1 cellular context compared by ENCODE assay signal in genomic region chr9:112844771-112845542, GRCh38.
A peak's percentile ranks its signal among the peaks of the same experiment; 100 is the strongest.
TF ChIP-seq lines count a peak whose summit lies in the region.

No MANE protein-coding gene starts in this region.

TF ChIP-seq in K562, 482 proteins besides CTCF, POLR2A, EP300 and RAD21 (continued from another document and continues in another):
- TF ChIP-seq, protein P1, sequence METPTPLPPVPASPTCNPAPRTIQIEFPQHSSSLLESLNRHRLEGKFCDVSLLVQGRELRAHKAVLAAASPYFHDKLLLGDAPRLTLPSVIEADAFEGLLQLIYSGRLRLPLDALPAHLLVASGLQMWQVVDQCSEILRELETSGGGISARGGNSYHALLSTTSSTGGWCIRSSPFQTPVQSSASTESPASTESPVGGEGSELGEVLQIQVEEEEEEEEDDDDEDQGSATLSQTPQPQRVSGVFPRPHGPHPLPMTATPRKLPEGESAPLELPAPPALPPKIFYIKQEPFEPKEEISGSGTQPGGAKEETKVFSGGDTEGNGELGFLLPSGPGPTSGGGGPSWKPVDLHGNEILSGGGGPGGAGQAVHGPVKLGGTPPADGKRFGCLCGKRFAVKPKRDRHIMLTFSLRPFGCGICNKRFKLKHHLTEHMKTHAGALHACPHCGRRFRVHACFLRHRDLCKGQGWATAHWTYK (CRISPR knock-in tag; IDR thresholded peaks at IDR 0.05), result no peak
- no peak for TF ChIP-seq RREB1 (CRISPR knock-in tag; IDR thresholded peaks at IDR 0.05)
- no peak for TF ChIP-seq BRD9 (IDR thresholded peaks at IDR 0.05; ENCODE audit: low read depth, partially characterized antibody)
- no peak for TF ChIP-seq ZNF644 (tag; IDR thresholded peaks at IDR 0.05; ENCODE audit: low read depth)
- TF ChIP-seq ZNF79 (CRISPR knock-in tag; IDR thresholded peaks at IDR 0.05; ENCODE audit: low read depth), result no peak
- no peak for TF ChIP-seq ELF2 (CRISPR knock-in tag; IDR thresholded peaks at IDR 0.05)
- no peak for TF ChIP-seq PREB (CRISPR knock-in tag; IDR thresholded peaks at IDR 0.05)
- TF ChIP-seq PRPF4 (IDR thresholded peaks at IDR 0.05; ENCODE audit: insufficient read depth, low read depth, low read length, poor library complexity, severe bottlenecking), result no peak
- TF ChIP-seq THRB (CRISPR knock-in tag; conservative IDR thresholded peaks at IDR 0.05), result no peak
- TF ChIP-seq SMARCA4 (IDR thresholded peaks at IDR 0.05), result no peak
- no peak for TF ChIP-seq ZSCAN29 (IDR thresholded peaks at IDR 0.05)
- 0 out of 2 replicates have a peak, but pooled peaks have one; percentile 22 for TF ChIP-seq HCFC1 (IDR thresholded peaks at IDR 0.05; ENCODE audit: low read depth, low read length)
- TF ChIP-seq, protein P2, sequence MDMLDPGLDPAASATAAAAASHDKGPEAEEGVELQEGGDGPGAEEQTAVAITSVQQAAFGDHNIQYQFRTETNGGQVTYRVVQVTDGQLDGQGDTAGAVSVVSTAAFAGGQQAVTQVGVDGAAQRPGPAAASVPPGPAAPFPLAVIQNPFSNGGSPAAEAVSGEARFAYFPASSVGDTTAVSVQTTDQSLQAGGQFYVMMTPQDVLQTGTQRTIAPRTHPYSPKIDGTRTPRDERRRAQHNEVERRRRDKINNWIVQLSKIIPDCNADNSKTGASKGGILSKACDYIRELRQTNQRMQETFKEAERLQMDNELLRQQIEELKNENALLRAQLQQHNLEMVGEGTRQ (CRISPR knock-in tag; IDR thresholded peaks at IDR 0.05), result no peak
- TF ChIP-seq ZNF696 (CRISPR knock-in tag; conservative IDR thresholded peaks at IDR 0.05), result no peak
- TF ChIP-seq, protein P3, sequence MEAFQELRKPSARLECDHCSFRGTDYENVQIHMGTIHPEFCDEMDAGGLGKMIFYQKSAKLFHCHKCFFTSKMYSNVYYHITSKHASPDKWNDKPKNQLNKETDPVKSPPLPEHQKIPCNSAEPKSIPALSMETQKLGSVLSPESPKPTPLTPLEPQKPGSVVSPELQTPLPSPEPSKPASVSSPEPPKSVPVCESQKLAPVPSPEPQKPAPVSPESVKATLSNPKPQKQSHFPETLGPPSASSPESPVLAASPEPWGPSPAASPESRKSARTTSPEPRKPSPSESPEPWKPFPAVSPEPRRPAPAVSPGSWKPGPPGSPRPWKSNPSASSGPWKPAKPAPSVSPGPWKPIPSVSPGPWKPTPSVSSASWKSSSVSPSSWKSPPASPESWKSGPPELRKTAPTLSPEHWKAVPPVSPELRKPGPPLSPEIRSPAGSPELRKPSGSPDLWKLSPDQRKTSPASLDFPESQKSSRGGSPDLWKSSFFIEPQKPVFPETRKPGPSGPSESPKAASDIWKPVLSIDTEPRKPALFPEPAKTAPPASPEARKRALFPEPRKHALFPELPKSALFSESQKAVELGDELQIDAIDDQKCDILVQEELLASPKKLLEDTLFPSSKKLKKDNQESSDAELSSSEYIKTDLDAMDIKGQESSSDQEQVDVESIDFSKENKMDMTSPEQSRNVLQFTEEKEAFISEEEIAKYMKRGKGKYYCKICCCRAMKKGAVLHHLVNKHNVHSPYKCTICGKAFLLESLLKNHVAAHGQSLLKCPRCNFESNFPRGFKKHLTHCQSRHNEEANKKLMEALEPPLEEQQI (IDR thresholded peaks at IDR 0.05), result peak; percentile 79
- TF ChIP-seq CBX5 (IDR thresholded peaks at IDR 0.05; ENCODE audit: borderline replicate concordance, low read depth), result no peak
- TF ChIP-seq, protein P4, sequence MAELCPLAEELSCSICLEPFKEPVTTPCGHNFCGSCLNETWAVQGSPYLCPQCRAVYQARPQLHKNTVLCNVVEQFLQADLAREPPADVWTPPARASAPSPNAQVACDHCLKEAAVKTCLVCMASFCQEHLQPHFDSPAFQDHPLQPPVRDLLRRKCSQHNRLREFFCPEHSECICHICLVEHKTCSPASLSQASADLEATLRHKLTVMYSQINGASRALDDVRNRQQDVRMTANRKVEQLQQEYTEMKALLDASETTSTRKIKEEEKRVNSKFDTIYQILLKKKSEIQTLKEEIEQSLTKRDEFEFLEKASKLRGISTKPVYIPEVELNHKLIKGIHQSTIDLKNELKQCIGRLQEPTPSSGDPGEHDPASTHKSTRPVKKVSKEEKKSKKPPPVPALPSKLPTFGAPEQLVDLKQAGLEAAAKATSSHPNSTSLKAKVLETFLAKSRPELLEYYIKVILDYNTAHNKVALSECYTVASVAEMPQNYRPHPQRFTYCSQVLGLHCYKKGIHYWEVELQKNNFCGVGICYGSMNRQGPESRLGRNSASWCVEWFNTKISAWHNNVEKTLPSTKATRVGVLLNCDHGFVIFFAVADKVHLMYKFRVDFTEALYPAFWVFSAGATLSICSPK (IDR thresholded peaks at IDR 0.05; ENCODE audit: borderline replicate concordance), result no peak
- no peak for TF ChIP-seq SPI1 (IDR thresholded peaks at IDR 0.05; ENCODE audit: borderline replicate concordance, low read depth, low read length)
- TF ChIP-seq HMG20A (CRISPR knock-in tag; conservative IDR thresholded peaks at IDR 0.05), result no peak
- no peak for TF ChIP-seq TAF15 (IDR thresholded peaks at IDR 0.05; ENCODE audit: low read depth, low read length)
- no peak for TF ChIP-seq RBM22 (IDR thresholded peaks at IDR 0.05; ENCODE audit: low read depth, low read length, poor library complexity, severe bottlenecking)
- no peak for TF ChIP-seq IFI16 (CRISPR knock-in tag; IDR thresholded peaks at IDR 0.05)
- TF ChIP-seq ZNF23 (CRISPR knock-in tag; IDR thresholded peaks at IDR 0.05), result no peak
- no peak for TF ChIP-seq U2AF1 (optimal IDR thresholded peaks at IDR 0.05; ENCODE audit: low read depth, low read length)
- no peak for TF ChIP-seq NR1H2 (CRISPR knock-in tag; IDR thresholded peaks at IDR 0.05)
- no peak for TF ChIP-seq GATAD2A (IDR thresholded peaks at IDR 0.05)
- TF ChIP-seq, protein P5, sequence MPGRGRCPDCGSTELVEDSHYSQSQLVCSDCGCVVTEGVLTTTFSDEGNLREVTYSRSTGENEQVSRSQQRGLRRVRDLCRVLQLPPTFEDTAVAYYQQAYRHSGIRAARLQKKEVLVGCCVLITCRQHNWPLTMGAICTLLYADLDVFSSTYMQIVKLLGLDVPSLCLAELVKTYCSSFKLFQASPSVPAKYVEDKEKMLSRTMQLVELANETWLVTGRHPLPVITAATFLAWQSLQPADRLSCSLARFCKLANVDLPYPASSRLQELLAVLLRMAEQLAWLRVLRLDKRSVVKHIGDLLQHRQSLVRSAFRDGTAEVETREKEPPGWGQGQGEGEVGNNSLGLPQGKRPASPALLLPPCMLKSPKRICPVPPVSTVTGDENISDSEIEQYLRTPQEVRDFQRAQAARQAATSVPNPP (IDR thresholded peaks at IDR 0.05; ENCODE audit: borderline replicate concordance, insufficient read depth, insufficient read length), result no peak
- no peak for TF ChIP-seq MECOM (CRISPR knock-in tag; IDR thresholded peaks at IDR 0.05)
- TF ChIP-seq FIP1L1 (IDR thresholded peaks at IDR 0.05; ENCODE audit: low read depth, low read length, poor library complexity, severe bottlenecking), result no peak
- TF ChIP-seq, protein P6, sequence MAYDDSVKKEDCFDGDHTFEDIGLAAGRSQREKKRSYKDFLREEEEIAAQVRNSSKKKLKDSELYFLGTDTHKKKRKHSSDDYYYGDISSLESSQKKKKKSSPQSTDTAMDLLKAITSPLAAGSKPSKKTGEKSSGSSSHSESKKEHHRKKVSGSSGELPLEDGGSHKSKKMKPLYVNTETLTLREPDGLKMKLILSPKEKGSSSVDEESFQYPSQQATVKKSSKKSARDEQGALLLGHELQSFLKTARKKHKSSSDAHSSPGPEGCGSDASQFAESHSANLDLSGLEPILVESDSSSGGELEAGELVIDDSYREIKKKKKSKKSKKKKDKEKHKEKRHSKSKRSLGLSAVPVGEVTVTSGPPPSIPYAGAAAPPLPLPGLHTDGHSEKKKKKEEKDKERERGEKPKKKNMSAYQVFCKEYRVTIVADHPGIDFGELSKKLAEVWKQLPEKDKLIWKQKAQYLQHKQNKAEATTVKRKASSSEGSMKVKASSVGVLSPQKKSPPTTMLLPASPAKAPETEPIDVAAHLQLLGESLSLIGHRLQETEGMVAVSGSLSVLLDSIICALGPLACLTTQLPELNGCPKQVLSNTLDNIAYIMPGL (CRISPR knock-in tag; IDR thresholded peaks at IDR 0.05), result no peak
- no peak for TF ChIP-seq COPS2 (conservative IDR thresholded peaks at IDR 0.05)
- no peak for TF ChIP-seq BRF1 (IDR thresholded peaks at IDR 0.05; ENCODE audit: borderline replicate concordance, extremely low read depth, insufficient read length)
- no peak for TF ChIP-seq CBFB (CRISPR knock-in tag; IDR thresholded peaks at IDR 0.05)
- TF ChIP-seq FOXK2 (conservative IDR thresholded peaks at IDR 0.05 in 1 of 2, IDR thresholded peaks at IDR 0.05 in 1 of 2; ENCODE audit: low read depth in 2 of 2), result no peak
- TF ChIP-seq ZNF76 (CRISPR knock-in tag; IDR thresholded peaks at IDR 0.05; ENCODE audit: borderline replicate concordance), result no peak
- no peak for TF ChIP-seq SFPQ (IDR thresholded peaks at IDR 0.05; ENCODE audit: low read depth, low read length)
- 0 out of 2 replicates have a peak, but pooled peaks have one; percentile 17 for TF ChIP-seq ARID2 (IDR thresholded peaks at IDR 0.05)
- TF ChIP-seq, protein P7, sequence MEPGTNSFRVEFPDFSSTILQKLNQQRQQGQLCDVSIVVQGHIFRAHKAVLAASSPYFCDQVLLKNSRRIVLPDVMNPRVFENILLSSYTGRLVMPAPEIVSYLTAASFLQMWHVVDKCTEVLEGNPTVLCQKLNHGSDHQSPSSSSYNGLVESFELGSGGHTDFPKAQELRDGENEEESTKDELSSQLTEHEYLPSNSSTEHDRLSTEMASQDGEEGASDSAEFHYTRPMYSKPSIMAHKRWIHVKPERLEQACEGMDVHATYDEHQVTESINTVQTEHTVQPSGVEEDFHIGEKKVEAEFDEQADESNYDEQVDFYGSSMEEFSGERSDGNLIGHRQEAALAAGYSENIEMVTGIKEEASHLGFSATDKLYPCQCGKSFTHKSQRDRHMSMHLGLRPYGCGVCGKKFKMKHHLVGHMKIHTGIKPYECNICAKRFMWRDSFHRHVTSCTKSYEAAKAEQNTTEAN (CRISPR knock-in tag; IDR thresholded peaks at IDR 0.05), result no peak
